10 cellular contexts compared by ENCODE assay signal in the genomic region with DNA sequence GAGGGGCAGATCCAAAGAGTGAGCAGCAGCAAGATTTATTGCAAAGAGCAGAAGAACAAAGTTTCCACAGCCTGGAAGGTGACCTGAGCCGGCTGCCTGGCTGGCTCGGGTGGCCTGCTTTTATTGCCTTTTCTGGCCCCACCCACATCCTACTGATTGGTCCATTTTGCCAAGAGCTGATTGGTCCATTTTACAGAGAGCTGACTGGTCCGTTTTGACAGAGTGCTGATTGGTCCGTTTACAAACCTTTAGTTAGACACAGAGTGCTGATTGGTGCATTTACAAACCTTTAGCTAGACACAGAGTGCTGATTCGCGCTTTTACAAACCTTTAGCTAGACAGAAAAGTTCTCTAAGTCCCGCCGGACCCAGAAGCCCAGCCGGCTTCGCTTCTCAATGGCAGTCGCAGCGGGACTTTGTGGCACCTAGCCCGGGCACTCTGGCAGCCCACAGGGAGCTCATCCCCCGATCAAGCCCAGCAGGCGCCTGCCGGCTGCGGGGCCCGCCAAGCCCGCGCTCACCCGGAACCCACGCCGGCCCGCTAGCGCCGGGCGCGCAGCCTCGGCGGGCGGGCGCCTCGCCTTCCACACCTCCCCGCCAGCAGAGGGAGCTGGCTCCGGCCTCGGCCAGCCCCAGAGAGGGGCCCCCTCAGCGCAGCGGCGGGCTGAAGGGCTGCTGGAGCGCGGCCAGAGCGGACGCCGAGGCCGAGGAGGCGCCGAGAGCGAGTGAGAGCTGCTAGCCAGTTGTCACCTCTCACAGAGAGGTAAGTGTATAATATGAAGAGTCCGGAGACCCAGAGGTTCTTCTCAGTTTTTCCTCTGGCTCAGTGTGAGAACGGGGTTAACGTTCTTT.
DNase-seq lines count a peak whose midpoint lies in the region; ATAC-seq and TF ChIP-seq lines count a peak whose summit lies in the region.
"Had no signal": no experiment of that assay in that cellular context is flagged by ENCODE, and none has a peak within 500 bp of the region (broad histone marks: within the 10 kb centered on the region; RNA-seq: fewer than 3 reads in every experiment).

No MANE protein-coding gene starts in this region.

- H2AFZ ChIP-seq in PC-3 (ENCODE audit: low read length) = no peak overlapping the region

- no peak for TF ChIP-seq CTCF in suprapubic skin (IDR thresholded peaks at IDR 0.05)
- TF ChIP-seq CTCF in PC-3 (conservative IDR thresholded peaks at IDR 0.05; ENCODE audit: low read depth, low read length) = no peak

- H3K27me3 ChIP-seq in suprapubic skin (no peaks in the 10 kb centered on the region), PC-3 (ENCODE audit: low read length) (no peaks in the 10 kb centered on the region)

- no peaks in the 10 kb centered on the region for H3K9me2 ChIP-seq in PC-3 (replicated peaks; ENCODE audit: low read length)

- H3K9ac ChIP-seq in PC-3 (ENCODE audit: low read length) = no peak overlapping the region

- no peak overlapping the region for H3K4me2 ChIP-seq in PC-3 (ENCODE audit: low read length)

- peak overlapping the region; percentile 36 for H3K4me3 ChIP-seq in suprapubic skin
- no peak overlapping the region for H3K4me3 ChIP-seq in PC-3 (ENCODE audit: low read length)
- H3K4me3 ChIP-seq: HAP-1 had no signal

- no peaks in the 10 kb centered on the region for H3K79me2 ChIP-seq in PC-3 (ENCODE audit: low read length)

- TF ChIP-seq EP300 in suprapubic skin (IDR thresholded peaks at IDR 0.05) = no peak

- no peaks in the 10 kb centered on the region for H4K20me1 ChIP-seq in PC-3 (ENCODE audit: low read length)

- H3K27ac ChIP-seq in suprapubic skin (no peak overlapping the region), PC-3 (ENCODE audit: low read length) (no peak overlapping the region)

- CTCF ChIA-PET in PC-3 (lab: Charles Lee) = no interaction called here

- intact Hi-C loops in PC-3 (cut with micrococcal nuclease) = no loop called here

- H3F3A ChIP-seq in PC-3 (ENCODE audit: low read length, unreplicated experiment) = no peaks in the 10 kb centered on the region

- no peaks in the 10 kb centered on the region for H3K36me3 ChIP-seq in suprapubic skin
- no peaks in the 10 kb centered on the region for H3K36me3 ChIP-seq in PC-3 (ENCODE audit: low read depth, low read length)
- H3K36me3 ChIP-seq: HAP-1 had no signal

- no peak for TF ChIP-seq POLR2A in suprapubic skin (IDR thresholded peaks at IDR 0.05)

- DNase-seq in amniotic epithelial cell (ENCODE audit: low read depth) (peak; percentile 46), islet precursor cell (peak; percentile 78), suprapubic skin (ENCODE audit: low spot score in 2 of 2) (no peak), NCI-H2081 treated with DMSO at 0.1 percent for 48 hours (lab: John Stamatoyannopoulos, UW) (no peak), PC-3 (no peak), DMS 273 (lab: John Stamatoyannopoulos, UW; ENCODE audit: unreplicated experiment) (no peak)
- DNase-seq: midbrain had no signal

- H3K9me3 ChIP-seq in suprapubic skin (peaks cover 3% of the 10 kb centered on the region), PC-3 (ENCODE audit: low read length) (peaks cover 22% of the 10 kb centered on the region)
- H3K9me3 ChIP-seq: HAP-1 had no signal

- BruUV-seq in PC-3 (replicated peaks; lab: Mats Ljungman, UMichigan) = no TSS peak

- H3K4me1 ChIP-seq in suprapubic skin (no peaks in the 10 kb centered on the region), PC-3 (ENCODE audit: insufficient read depth, low read length) (no peaks in the 10 kb centered on the region)
- H3K4me1 ChIP-seq: HAP-1 had no signal

- WGBS in suprapubic skin = 72% methylated on average over 9 of the region's 51 CpGs

- ATAC-seq in HG02840 (IDR thresholded peaks at IDR 0.05; ENCODE audit: low FRiP score, unreplicated experiment) (peak; percentile 79), HG02870 (IDR thresholded peaks at IDR 0.05; ENCODE audit: unreplicated experiment) (no peak), PC-3 (no peak)

- POLR2A ChIA-PET in PC-3 (lab: Charles Lee; ENCODE audit: unreplicated experiment) = no interaction called here

Comparison
In these comparisons a context has a peak if more than half of its experiments do, and no peak if none do; other contexts are left out.
1. DNase-seq: peak in amniotic epithelial cell (single experiment) and islet precursor cell (single experiment); none in suprapubic skin (0 of 2), NCI-H2081 treated with DMSO at 0.1 percent for 48 hours (single experiment), PC-3 (single experiment) and DMS 273 (single experiment).